9 cellular contexts compared by ENCODE assay signal in genomic region chr1:156499194-156499702, GRCh38. TPM values are rescaled to one million over a fixed set of nuclear protein-coding genes. Genes with fewer than 3 reads are reported as not detected.
A peak's percentile ranks its signal among the peaks of the same experiment; 100 is the strongest.
DNase-seq lines count a peak whose midpoint lies in the region; ATAC-seq and TF ChIP-seq lines count a peak whose summit lies in the region.
"Had no signal": no experiment of that assay in that cellular context is flagged by ENCODE, and none has a peak within 500 bp of the region (broad histone marks: within the 10 kb centered on the region; RNA-seq: fewer than 3 reads in every experiment).

No MANE protein-coding gene starts in this region.

- H3K9me3 ChIP-seq in HUES48 (ENCODE audit: control insufficient read depth, insufficient read depth, low read length) (no peaks in the 10 kb centered on the region), breast epithelium (no peaks in the 10 kb centered on the region), mononuclear cell (ENCODE audit: low read depth, low read length) (no peaks in the 10 kb centered on the region)

- CTCF ChIA-PET in AG04449 (lab: Yijun Ruan, JAX): interaction anchor here (0.7 to 17.6 kb wide), 5 partner anchors 13 to 1332 kb away, joined by 3 to 270 read pairs (median 5); no protein-coding TSS in a partner anchor

- H3K4me3 ChIP-seq in AG04449 (ENCODE audit: low read depth, low read length) (peak overlapping the region; percentile 96), HUES48 (ENCODE audit: low read depth, low read length) (peak overlapping the region; percentile 77), breast epithelium (peak overlapping the region; percentile 90 to 98 (median 94)), mononuclear cell (ENCODE audit: low read length) (peak overlapping the region; percentile 99)

- DNase-seq in AG04449 (ENCODE audit: low read depth, low spot score) (no peak), breast epithelium (ENCODE audit: low spot score in 2 of 2) (no peak), H4 (ENCODE audit: low spot score) (no peak), NCI-H226 (no peak)

- no peaks in the 10 kb centered on the region for H3K36me3 ChIP-seq in HUES48 (ENCODE audit: control insufficient read depth, insufficient read depth, low read length)
- H3K36me3 ChIP-seq in breast epithelium: no peaks in the 10 kb centered on the region

- intact Hi-C loops in breast epithelium (cut with DNase I; ENCODE audit: low total_unique reads): loop anchor here (5.0 to 10.0 kb wide), 2 partner anchors 37 to 166 kb away; no protein-coding TSS in a partner anchor

- no peak overlapping the region for H3K9ac ChIP-seq in HUES48 (ENCODE audit: low read depth, low read length)

- TF ChIP-seq POLR2A in breast epithelium (IDR thresholded peaks at IDR 0.05): no peak

- H3K27ac ChIP-seq in HUES48 (ENCODE audit: low read depth, low read length) (peak overlapping the region; percentile 81), breast epithelium (peak overlapping the region; percentile 98 to 100)

- ATAC-seq in GM18511 (IDR thresholded peaks at IDR 0.05; ENCODE audit: unreplicated experiment) (no peak), HG03039 (IDR thresholded peaks at IDR 0.05; ENCODE audit: unreplicated experiment) (no peak)
- ATAC-seq: left colon had no signal

- POLR2A ChIA-PET in AG04449 (lab: Yijun Ruan, JAX): interaction anchor here (0.7 to 1.3 kb wide), 2 partner anchors 9 to 92 kb away, joined by 3 to 6 read pairs; partner anchors contain the start of gene NAXE

- TF ChIP-seq CTCF in AG04449 (IDR thresholded peaks at IDR 0.05; ENCODE audit: insufficient read depth, low read length, missing control alignments) (no peak), breast epithelium (IDR thresholded peaks at IDR 0.05) (no peak)

- H3K27me3 ChIP-seq in HUES48 (ENCODE audit: control insufficient read depth, insufficient read depth, low read length) (peaks cover 4% of the 10 kb centered on the region; the same call in 1 of the 2 replicates), breast epithelium (no peaks in the 10 kb centered on the region), mononuclear cell (ENCODE audit: insufficient read depth, low read length) (no peaks in the 10 kb centered on the region)

- H3K4me1 ChIP-seq in HUES48 (ENCODE audit: control insufficient read depth, insufficient read depth, low read length) (peaks cover 51% of the 10 kb centered on the region), breast epithelium (peaks cover 18 to 52% of the 10 kb centered on the region in 2 donors), mononuclear cell (ENCODE audit: insufficient read depth, low read length) (peaks cover 85% of the 10 kb centered on the region)

RNA-seq across cellular contexts. Expression of gene MEF2D, which starts 1.3 kb away (rescaled TPM):
- total RNA-seq in breast epithelium (10 to 100 TPM; 25.8 to 34.9 (median 32.1) TPM), mononuclear cell (52.7 TPM)
- 3.9 and 7.9 TPM in 2 replicates for total RNA-seq in H4 (2014; rRNA removed; shearing (Covaris generic))
